ENCODE assay signal across 15 cellular contexts in the genomic region with DNA sequence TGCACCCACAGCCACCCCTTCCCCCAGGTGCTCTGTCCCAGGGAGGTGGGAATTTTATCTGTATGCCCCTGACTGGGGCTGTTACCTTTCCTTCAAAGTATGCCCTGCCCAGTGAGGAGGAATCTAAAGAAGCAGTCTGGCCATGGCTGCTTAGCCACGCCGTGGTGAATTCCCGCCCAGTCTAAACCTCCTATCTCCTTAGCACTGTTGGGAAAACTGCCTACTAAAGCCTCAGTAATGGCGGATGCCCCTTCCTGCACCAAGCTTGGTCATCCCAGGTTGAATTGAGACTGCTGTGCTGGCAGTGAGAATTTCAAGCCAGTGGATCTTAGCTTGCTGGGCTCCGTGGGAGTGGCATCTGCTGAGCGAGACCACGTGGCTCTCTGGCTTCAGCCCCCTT.
"Had no signal": no experiment of that assay in that cellular context is flagged by ENCODE, and none has a peak within 500 bp of the region (broad histone marks: within the 10 kb centered on the region; RNA-seq: fewer than 3 reads in every experiment).

No MANE protein-coding gene starts in this region.

- ATAC-seq: lower lobe of right lung had no signal

- H3K27ac ChIP-seq: lower lobe of right lung, tibial artery, VCaP had no signal

- H3K4me3 Mint-ChIP-seq: brain, nephron had no signal

- H3K4me1 ChIP-seq: lower lobe of right lung, tibial artery had no signal

- H3K9me3 ChIP-seq: lower lobe of right lung had no signal

- DNase-seq: activated CD4-positive, CD25-positive, alpha-beta regulatory T cell treated with anti-CD3 and anti-CD28 coated beads, Interleukin-2, amount 50 U/mL, for 72 hours; activated naive CD4-positive, alpha-beta T cell; anterior cingulate cortex; caudate nucleus; erythroblast; hypothalamus; lower lobe of right lung; nucleus accumbens; posterior cingulate gyrus; stimulated activated naive CD4-positive, alpha-beta T cell treated with Interleukin-2 at 50 U/mL for 16 hours; substantia nigra; tibial artery had no signal

- H3K27ac Mint-ChIP-seq: brain, nephron had no signal

- H3K4me1 Mint-ChIP-seq: brain, nephron had no signal

- H3K36me3 Mint-ChIP-seq: brain had no signal

- H3K4me3 ChIP-seq: lower lobe of right lung, tibial artery had no signal

- H3K36me3 ChIP-seq: lower lobe of right lung had no signal
